33 cellular contexts compared by ENCODE assay signal in the genomic region with DNA sequence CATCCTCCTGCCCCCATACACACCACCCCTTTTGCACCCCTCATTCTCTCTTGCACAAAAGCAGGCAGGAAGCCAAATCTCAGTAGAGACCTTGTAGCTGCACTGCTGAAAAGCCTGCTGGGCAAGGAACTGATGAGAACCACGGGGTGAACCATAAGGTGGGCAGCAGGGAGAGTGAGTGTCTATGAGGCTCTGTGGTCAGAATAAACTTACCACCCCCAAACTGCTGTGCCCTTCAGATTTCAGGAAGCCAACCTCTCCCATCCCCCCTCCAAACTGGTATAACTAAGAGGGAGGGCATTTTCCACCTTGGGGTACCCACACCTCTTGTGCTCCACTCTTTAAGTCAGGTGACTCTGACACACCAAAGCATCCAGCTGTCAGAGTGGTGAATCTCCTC.
"Had no signal": no experiment of that assay in that cellular context is flagged by ENCODE, and none has a peak within 500 bp of the region (broad histone marks: within the 10 kb centered on the region; RNA-seq: fewer than 3 reads in every experiment).

No MANE protein-coding gene starts in this region.

- DNase-seq: Karpas-422, Kasumi-1, KG1, MG63, MM.1S, MV-4-11, NCI-H1048, NCI-H1092, NCI-H1092 treated with DMSO at 0.1 percent for 48 hours, NCI-H1105, NCI-H1105 treated with DMSO at 0.1 percent for 48 hours, NCI-H1417 treated with DMSO at 0.1 percent for 48 hours, NCI-H1436, NCI-H1436 treated with DMSO at 0.1 percent for 48 hours, NCI-H146, NCI-H1694, NCI-H1694 treated with DMSO at 0.1 percent for 48 hours, NCI-H187, NCI-H187 treated with DMSO at 0.1 percent for 48 hours, NCI-H1930, NCI-H2029, NCI-H2029 treated with DMSO at 0.1 percent for 48 hours, NCI-H2081, NCI-H2081 treated with DMSO at 0.1 percent for 48 hours, NCI-H2107, NCI-H2227 treated with DMSO at 0.1 percent for 48 hours, NCI-H226, NCI-H446, NCI-H446 treated with DMSO at 0.1 percent for 48 hours, NCI-H510A, NCI-H510A treated with DMSO at 0.1 percent for 48 hours, NCI-H524 treated with DMSO at 0.1 percent for 48 hours had no signal

- H3K27me3 ChIP-seq: MG63 had no signal

- H3K9me3 ChIP-seq: MG63 had no signal

- H3K9ac ChIP-seq: KMS-11 had no signal

- H3K4me2 ChIP-seq: KMS-11 had no signal

- H3K4me3 ChIP-seq: MG63 had no signal

- H3K27ac ChIP-seq: KMS-11 had no signal
